In genomic region chr3:22439626-22440025, GRCh38 we compare ENCODE assay signal across 25 cellular contexts.
"Had no signal": no experiment of that assay in that cellular context is flagged by ENCODE, and none has a peak within 500 bp of the region (broad histone marks: within the 10 kb centered on the region; RNA-seq: fewer than 3 reads in every experiment).

No MANE protein-coding gene starts in this region.

- H3K4me1 Mint-ChIP-seq: endodermal cell, mesothelial cell of epicardium, naive B cell had no signal

- H3K36me3 ChIP-seq: colonic mucosa, esophagus squamous epithelium, gastrocnemius medialis, heart right ventricle, left lung, lower lobe of right lung had no signal

- ATAC-seq: effector memory CD8-positive, alpha-beta T cell; esophagus mucosa; gastrocnemius medialis; heart right ventricle; left cardiac atrium; left lung; left ventricle myocardium superior; lower lobe of right lung; mucosa of descending colon had no signal

- DNase-seq: colonic mucosa; cortex of kidney; effector CD8-positive, alpha-beta T cell; effector memory CD8-positive, alpha-beta T cell; endodermal cell; erythroblast; esophagus squamous epithelium; foreskin fibroblast; foreskin melanocyte; gastrocnemius medialis; glutamatergic neuron; head of caudate nucleus; heart right ventricle; hippocampal formation; left cardiac atrium; left lung; left ventricle myocardium superior; lower lobe of right lung; mesenchymal stem cell; mucosa of descending colon; naive B cell had no signal

- H3K27ac Mint-ChIP-seq: dendritic cell treated with granulocyte-macrophage colony-stimulating factor and Interleukin-4, amounts not matched to agents 40 ng/mL and 50 ng/mL, for 4 days; effector memory CD8-positive, alpha-beta T cell; endodermal cell; mesothelial cell of epicardium; naive B cell had no signal

- H3K27me3 Mint-ChIP-seq: dendritic cell treated with granulocyte-macrophage colony-stimulating factor and Interleukin-4, amounts not matched to agents 40 ng/mL and 50 ng/mL, for 4 days; effector memory CD8-positive, alpha-beta T cell; naive B cell had no signal

- H3K4me1 ChIP-seq: colonic mucosa, esophagus squamous epithelium, gastrocnemius medialis, heart right ventricle, left lung, lower lobe of right lung had no signal

- H3K9me3 ChIP-seq: colonic mucosa, esophagus squamous epithelium, gastrocnemius medialis, heart right ventricle, left lung, lower lobe of right lung, mucosa of descending colon had no signal

- H3K27me3 ChIP-seq: colonic mucosa, esophagus squamous epithelium, gastrocnemius medialis, heart right ventricle, left lung had no signal

- H3K4me3 Mint-ChIP-seq: dendritic cell treated with granulocyte-macrophage colony-stimulating factor and Interleukin-4, amounts not matched to agents 40 ng/mL and 50 ng/mL, for 4 days; effector memory CD8-positive, alpha-beta T cell; endodermal cell; mesothelial cell of epicardium; naive B cell had no signal

- H3K27ac ChIP-seq: colonic mucosa, epithelial cell of prostate, esophagus squamous epithelium, gastrocnemius medialis, heart right ventricle, left lung, lower lobe of right lung had no signal

- H3K4me3 ChIP-seq: colonic mucosa, esophagus squamous epithelium, gastrocnemius medialis, heart right ventricle, left lung, lower lobe of right lung, mucosa of descending colon had no signal

- H3K9me3 Mint-ChIP-seq: dendritic cell treated with granulocyte-macrophage colony-stimulating factor and Interleukin-4, amounts not matched to agents 40 ng/mL and 50 ng/mL, for 4 days; endodermal cell; mesothelial cell of epicardium had no signal

- H3K36me3 Mint-ChIP-seq: mesothelial cell of epicardium, naive B cell had no signal
